ENCODE assay signal across 24 cellular contexts in genomic region chr7:67913604-67914003, GRCh38.
DNase-seq lines count a peak whose midpoint lies in the region; ATAC-seq, FAIRE-seq and TF ChIP-seq lines count a peak whose summit lies in the region.
"Had no signal": no experiment of that assay in that cellular context is flagged by ENCODE, and none has a peak within 500 bp of the region (broad histone marks: within the 10 kb centered on the region; RNA-seq: fewer than 3 reads in every experiment).

No MANE protein-coding gene starts in this region.

- peaks cover 12 to 35% (median 27%) of the 10 kb centered on the region in 7 donors for H3K9me3 Mint-ChIP-seq in CD14-positive monocyte

- H3K36me3 ChIP-seq in DND-41 (ENCODE audit: insufficient read depth, low read length) (no peaks in the 10 kb centered on the region), MM.1S (replicated peaks; ENCODE audit: insufficient read depth, low read length) (no peaks in the 10 kb centered on the region), bronchial epithelial cell (ENCODE audit: control insufficient read depth, insufficient read depth, low read length) (no peaks in the 10 kb centered on the region), left lung (no peaks in the 10 kb centered on the region), Karpas-422 (ENCODE audit: insufficient read depth, low read length) (no peaks in the 10 kb centered on the region)
- H3K36me3 ChIP-seq: BLaER1 treated with 17β-estradiol and CSF1 and Interleukin-3, amounts not matched to agents 10 nM and 100 nM; sigmoid colon had no signal

- H3K4me3 Mint-ChIP-seq in CD14-positive monocyte, result no peak overlapping the region
- H3K4me3 Mint-ChIP-seq: activated CD8-positive, alpha-beta T cell treated with anti-CD3 and anti-CD28 coated beads for 36 hours; activated naive CD4-positive, alpha-beta T cell treated with anti-CD3 and anti-CD28 coated beads, Interleukin-2, amount 10 ng/mL, durations not matched to agents 7 days and 5 days; activated T-cell treated with anti-CD3 and anti-CD28 coated beads, Interleukin-2, amount 50 U/mL, for 24 hours; memory B cell; naive thymus-derived CD8-positive, alpha-beta T cell; type B pancreatic cell had no signal

- H3K4me3 ChIP-seq in DND-41 (ENCODE audit: low read depth in 1 of 2, low read length in 2 of 2), result no peak overlapping the region
- H3K4me3 ChIP-seq in MM.1S (ENCODE audit: low read length), result no peak overlapping the region
- H3K4me3 ChIP-seq in bronchial epithelial cell (ENCODE audit: low read depth, low read length), result no peak overlapping the region
- no peak overlapping the region for H3K4me3 ChIP-seq in left lung
- no peak overlapping the region for H3K4me3 ChIP-seq in Karpas-422 (ENCODE audit: low read length)
- H3K4me3 ChIP-seq: BLaER1 treated with 17β-estradiol and CSF1 and Interleukin-3, amounts not matched to agents 10 nM and 100 nM; sigmoid colon had no signal

- FAIRE-seq in bronchial epithelial cell (lab: Jason Lieb, UNC), result no peak
- FAIRE-seq: kidney had no signal

- DNase-seq in DND-41, result no peak
- DNase-seq in MM.1S, result peak; percentile 18
- peak; percentile 18 for DNase-seq in bronchial epithelial cell (ENCODE audit: low read depth)
- DNase-seq in mucosa of gallbladder (ENCODE audit: low spot score), result peak; percentile 10
- no peak for DNase-seq in left lung
- no peak for DNase-seq in middle frontal gyrus (ENCODE audit: extremely low spot score, low spot score)
- no peak for DNase-seq in CD14-positive monocyte (ENCODE audit: low spot score)
- DNase-seq in Karpas-422, result no peak
- DNase-seq: activated CD8-positive, alpha-beta T cell treated with anti-CD3 and anti-CD28 coated beads for 36 hours; activated naive CD4-positive, alpha-beta T cell treated with anti-CD3 and anti-CD28 coated beads, Interleukin-2, amount 10 ng/mL, durations not matched to agents 7 days and 5 days; activated T-cell treated with anti-CD3 and anti-CD28 coated beads, Interleukin-2, amount 50 U/mL, for 24 hours; DMS53; HCEC 1CT; kidney; naive thymus-derived CD8-positive, alpha-beta T cell; NCI-H2029; SHP77; sigmoid colon; stimulated activated naive CD8-positive, alpha-beta T cell treated with anti-CD3 and anti-CD28 coated beads, Interleukin-15, Interleukin-2, amounts not matched to agents 100 U/mL and 50 U/mL, for 24 hours; T-helper 1 cell had no signal

- peak; percentile 56; the same call in 2 of the 3 replicates for ATAC-seq in DND-41 (ENCODE audit: insufficient read depth, low read depth)
- ATAC-seq in left lung, result no peak
- ATAC-seq: activated CD8-positive, alpha-beta T cell treated with anti-CD3 and anti-CD28 coated beads for 36 hours; naive thymus-derived CD8-positive, alpha-beta T cell; stimulated activated naive CD8-positive, alpha-beta T cell treated with anti-CD3 and anti-CD28 coated beads, Interleukin-15, Interleukin-2, amounts not matched to agents 100 U/mL and 50 U/mL, for 24 hours had no signal

- H3F3A ChIP-seq in MM.1S (ENCODE audit: insufficient read depth, low read length), result no peaks in the 10 kb centered on the region

- H3K27me3 ChIP-seq in DND-41 (ENCODE audit: insufficient read depth, low read length, poor library complexity), result no peaks in the 10 kb centered on the region
- no peaks in the 10 kb centered on the region for H3K27me3 ChIP-seq in MM.1S (replicated peaks; ENCODE audit: insufficient read depth, low read length)
- H3K27me3 ChIP-seq in bronchial epithelial cell (ENCODE audit: control insufficient read depth, insufficient read depth, low read length), result no peaks in the 10 kb centered on the region
- H3K27me3 ChIP-seq in left lung, result no peaks in the 10 kb centered on the region
- no peaks in the 10 kb centered on the region for H3K27me3 ChIP-seq in Karpas-422 (ENCODE audit: low read length)
- H3K27me3 ChIP-seq: BLaER1 treated with 17β-estradiol and CSF1 and Interleukin-3, amounts not matched to agents 10 nM and 100 nM; sigmoid colon had no signal

- TF ChIP-seq CTCF in DND-41 (IDR thresholded peaks at IDR 0.05; ENCODE audit: borderline replicate concordance, extremely low read depth, low read length, poor library complexity, severe bottlenecking) (no peak), MM.1S (IDR thresholded peaks at IDR 0.05; ENCODE audit: low read length) (no peak), bronchial epithelial cell (IDR thresholded peaks at IDR 0.05; ENCODE audit: insufficient read depth, low read length, severe bottlenecking) (no peak), left lung (IDR thresholded peaks at IDR 0.05) (no peak), CD14-positive monocyte (IDR thresholded peaks at IDR 0.05) (no peak)

- no peaks in the 10 kb centered on the region for H3K36me3 Mint-ChIP-seq in CD14-positive monocyte
- H3K36me3 Mint-ChIP-seq: activated naive CD4-positive, alpha-beta T cell treated with anti-CD3 and anti-CD28 coated beads, Interleukin-2, amount 10 ng/mL, durations not matched to agents 7 days and 5 days had no signal

- H3K27ac ChIP-seq in DND-41 (ENCODE audit: low read length) (no peak overlapping the region), MM.1S (ENCODE audit: low read length) (no peak overlapping the region), left lung (no peak overlapping the region), Karpas-422 (ENCODE audit: low read length) (no peak overlapping the region)
- H3K27ac ChIP-seq: BLaER1 treated with 17β-estradiol and CSF1 and Interleukin-3, amounts not matched to agents 10 nM and 100 nM; parathyroid adenoma; sigmoid colon had no signal

- H3K9me2 ChIP-seq in MM.1S (replicated peaks; ENCODE audit: insufficient read depth, low read length), result no peaks in the 10 kb centered on the region
- H3K9me2 ChIP-seq in Karpas-422 (replicated peaks; ENCODE audit: insufficient read depth, low read length), result no peaks in the 10 kb centered on the region

- H3K4me1 Mint-ChIP-seq in CD14-positive monocyte, result no peaks in the 10 kb centered on the region

- intact Hi-C loops in left lung (cut with DNase I) (no loop called here), CD14-positive monocyte (cut with micrococcal nuclease) (no loop called here)

- H3K4me1 ChIP-seq in DND-41 (ENCODE audit: insufficient read depth, low read length) (no peaks in the 10 kb centered on the region), MM.1S (ENCODE audit: low read length) (0 out of 2 replicates have a peak, but pooled peaks cover 4% of the 10 kb centered on the region), left lung (no peaks in the 10 kb centered on the region), Karpas-422 (ENCODE audit: low read length) (peaks cover 2% of the 10 kb centered on the region; the same call in 1 of the 2 replicates)
- H3K4me1 ChIP-seq: parathyroid adenoma, sigmoid colon had no signal

- peaks cover 7% of the 10 kb centered on the region for H3K9me3 ChIP-seq in DND-41 (ENCODE audit: insufficient read depth, low read length, severe bottlenecking)
- no peaks in the 10 kb centered on the region for H3K9me3 ChIP-seq in MM.1S (replicated peaks; ENCODE audit: insufficient read depth, low read length)
- peaks cover 0 to 11% of the 10 kb centered on the region in 2 donors for H3K9me3 ChIP-seq in left lung
- peaks cover 9% of the 10 kb centered on the region for H3K9me3 ChIP-seq in Karpas-422 (ENCODE audit: low read length)

- H3K79me2 ChIP-seq in DND-41 (ENCODE audit: insufficient read depth, low read length), result no peaks in the 10 kb centered on the region
- H3K79me2 ChIP-seq in MM.1S (ENCODE audit: low read length), result no peaks in the 10 kb centered on the region
- H3K79me2 ChIP-seq in Karpas-422 (ENCODE audit: low read length), result no peaks in the 10 kb centered on the region
- H3K79me2 ChIP-seq: parathyroid adenoma had no signal

- H3K27me3 Mint-ChIP-seq in CD14-positive monocyte (ENCODE audit: low read depth in 3 of 3), result peaks cover 0 to 2% (median 0%) of the 10 kb centered on the region in 3 donors
- H3K27me3 Mint-ChIP-seq: activated CD8-positive, alpha-beta T cell treated with anti-CD3 and anti-CD28 coated beads for 36 hours; activated naive CD4-positive, alpha-beta T cell treated with anti-CD3 and anti-CD28 coated beads, Interleukin-2, amount 10 ng/mL, durations not matched to agents 7 days and 5 days; activated T-cell treated with anti-CD3 and anti-CD28 coated beads, Interleukin-2, amount 50 U/mL, for 24 hours; memory B cell; naive thymus-derived CD8-positive, alpha-beta T cell had no signal

- no peaks in the 10 kb centered on the region for H4K20me1 ChIP-seq in DND-41 (ENCODE audit: insufficient read depth, low read length)
- H4K20me1 ChIP-seq in MM.1S (ENCODE audit: insufficient read depth, low read length), result no peaks in the 10 kb centered on the region
- no peaks in the 10 kb centered on the region for H4K20me1 ChIP-seq in Karpas-422 (ENCODE audit: insufficient read depth, low read depth, low read length)
- H4K20me1 ChIP-seq: BLaER1 treated with 17β-estradiol and CSF1 and Interleukin-3, amounts not matched to agents 10 nM and 100 nM had no signal

- H3K9ac ChIP-seq in DND-41 (ENCODE audit: low read depth, low read length) (no peak overlapping the region), MM.1S (ENCODE audit: low read length) (no peak overlapping the region), Karpas-422 (ENCODE audit: low read length) (no peak overlapping the region)
- H3K9ac ChIP-seq: BLaER1 treated with 17β-estradiol and CSF1 and Interleukin-3, amounts not matched to agents 10 nM and 100 nM; parathyroid adenoma had no signal

- H2AFZ ChIP-seq in DND-41 (ENCODE audit: low read depth, low read length) (no peak overlapping the region), MM.1S (ENCODE audit: low read length) (no peak overlapping the region), Karpas-422 (ENCODE audit: low read length) (no peak overlapping the region)
- H2AFZ ChIP-seq: parathyroid adenoma had no signal

- H3K27ac Mint-ChIP-seq in CD14-positive monocyte, result no peak overlapping the region
- H3K27ac Mint-ChIP-seq: activated CD8-positive, alpha-beta T cell treated with anti-CD3 and anti-CD28 coated beads for 36 hours; activated naive CD4-positive, alpha-beta T cell treated with anti-CD3 and anti-CD28 coated beads, Interleukin-2, amount 10 ng/mL, durations not matched to agents 7 days and 5 days; activated T-cell treated with anti-CD3 and anti-CD28 coated beads, Interleukin-2, amount 50 U/mL, for 24 hours; memory B cell; naive thymus-derived CD8-positive, alpha-beta T cell; type B pancreatic cell had no signal

- H3K4me2 ChIP-seq in DND-41 (ENCODE audit: insufficient read depth, low read length), result no peak overlapping the region
- no peak overlapping the region for H3K4me2 ChIP-seq in MM.1S (ENCODE audit: low read depth, low read length)
- no peak overlapping the region for H3K4me2 ChIP-seq in Karpas-422 (ENCODE audit: low read depth, low read length, poor library complexity, severe bottlenecking)

Comparison
In these comparisons a context has a peak if more than half of its experiments do, and no peak if none do; other contexts are left out.
1. DNase-seq: peak in MM.1S (single experiment), bronchial epithelial cell (single experiment) and mucosa of gallbladder (single experiment); none in DND-41 (single experiment), left lung (0 of 2), middle frontal gyrus (single experiment), CD14-positive monocyte (single experiment) and Karpas-422 (single experiment).